3 cellular contexts compared by ENCODE assay signal in genomic region chr7:156604836-156605695, GRCh38.
TF ChIP-seq lines count a peak whose summit lies in the region.

No MANE protein-coding gene starts in this region.

TF ChIP-seq in SK-N-SH, 30 proteins besides CTCF, POLR2A, EP300 and RAD21 (continues in another document):
- TF ChIP-seq NFIC (IDR thresholded peaks at IDR 0.05; ENCODE audit: borderline replicate concordance): no peak
- no peak for TF ChIP-seq RFX5 (IDR thresholded peaks at IDR 0.05; ENCODE audit: low read length)
- TF ChIP-seq GATA2 (CRISPR knock-in tag; IDR thresholded peaks at IDR 0.05): no peak
- no peak for TF ChIP-seq ZBTB33 (IDR thresholded peaks at IDR 0.05; ENCODE audit: borderline replicate concordance, low read depth)
- no peak for TF ChIP-seq NRF1 (IDR thresholded peaks at IDR 0.05; ENCODE audit: low read depth, low read length)
- no peak for TF ChIP-seq YY1 (IDR thresholded peaks at IDR 0.05; ENCODE audit: low read depth)
- TF ChIP-seq IRF3 (IDR thresholded peaks at IDR 0.05; ENCODE audit: low read depth, low read length): no peak
- TF ChIP-seq FOXM1 (IDR thresholded peaks at IDR 0.05; ENCODE audit: low read depth): no peak
- no peak for TF ChIP-seq POLR2AphosphoS5 (IDR thresholded peaks at IDR 0.05; ENCODE audit: low read depth, low read length)
- TF ChIP-seq SMC3 (IDR thresholded peaks at IDR 0.05; ENCODE audit: low read depth, low read length): no peak
- TF ChIP-seq ELF1 (IDR thresholded peaks at IDR 0.05): no peak
- TF ChIP-seq FOXJ3 (CRISPR knock-in tag; IDR thresholded peaks at IDR 0.05): no peak
- TF ChIP-seq GABPA (IDR thresholded peaks at IDR 0.05; ENCODE audit: low read depth): no peak
- no peak for TF ChIP-seq FOSL2 (IDR thresholded peaks at IDR 0.05; ENCODE audit: borderline replicate concordance, low read depth)
- no peak for TF ChIP-seq REST (IDR thresholded peaks at IDR 0.05; ENCODE audit: low read depth, low read length)
- no peak for TF ChIP-seq JUND (IDR thresholded peaks at IDR 0.05)

TF ChIP-seq in SK-N-SH treated with all-trans-retinoic acid at 6 μM for 48 hours, 23 proteins besides CTCF, POLR2A, EP300 and RAD21:
- TF ChIP-seq PPARA (CRISPR knock-in tag; IDR thresholded peaks at IDR 0.05; ENCODE audit: borderline replicate concordance) (no peak), ZFP30 (CRISPR knock-in tag; IDR thresholded peaks at IDR 0.05) (no peak), TCF4 (CRISPR knock-in tag; IDR thresholded peaks at IDR 0.05; ENCODE audit: borderline replicate concordance) (no peak), ESRRG (CRISPR knock-in tag; IDR thresholded peaks at IDR 0.05) (no peak), CSDC2 (CRISPR knock-in tag; IDR thresholded peaks at IDR 0.05) (no peak), RARB (CRISPR knock-in tag; IDR thresholded peaks at IDR 0.05) (no peak)

TF ChIP-seq in K562, 482 proteins besides CTCF, POLR2A, EP300 and RAD21:
- TF ChIP-seq ZBTB2 (IDR thresholded peaks at IDR 0.05): no peak
- 0 out of 2 replicates have a peak, but pooled peaks have one; percentile 23 for TF ChIP-seq NFIC (IDR thresholded peaks at IDR 0.05)
- no peak for TF ChIP-seq ZNF133 (CRISPR knock-in tag; IDR thresholded peaks at IDR 0.05)
- no peak for TF ChIP-seq ARHGAP35 (IDR thresholded peaks at IDR 0.05; ENCODE audit: partially characterized antibody)
- TF ChIP-seq EWSR1 (IDR thresholded peaks at IDR 0.05; ENCODE audit: borderline replicate concordance, low read depth, partially characterized antibody): no peak
- TF ChIP-seq ZNF639 (CRISPR knock-in tag; conservative IDR thresholded peaks at IDR 0.05 in 1 of 2, IDR thresholded peaks at IDR 0.05 in 1 of 2): no peak
- TF ChIP-seq KLF10 (CRISPR knock-in tag; IDR thresholded peaks at IDR 0.05): no peak
- 0 out of 2 replicates have a peak, but pooled peaks have one; percentile 28 for TF ChIP-seq CBFB (CRISPR knock-in tag; IDR thresholded peaks at IDR 0.05)
- no peak for TF ChIP-seq ZFPM2 (CRISPR knock-in tag; IDR thresholded peaks at IDR 0.05)
- no peak for TF ChIP-seq YBX1 (IDR thresholded peaks at IDR 0.05)
- no peak for TF ChIP-seq MEF2D (tag; conservative IDR thresholded peaks at IDR 0.05; ENCODE audit: low read depth)
- TF ChIP-seq ZNF740 (CRISPR knock-in tag; IDR thresholded peaks at IDR 0.05): no peak
- no peak for TF ChIP-seq ZNF740 (tag; IDR thresholded peaks at IDR 0.05)
- no peak for TF ChIP-seq RNF2 (IDR thresholded peaks at IDR 0.05)
- no peak for TF ChIP-seq ATF1 (CRISPR knock-in tag; IDR thresholded peaks at IDR 0.05)
- TF ChIP-seq ATF1 (tag; IDR thresholded peaks at IDR 0.05): no peak
